Comparison of ENCODE assay signal across 9 cellular contexts in genomic region chr7:91557789-91558396, GRCh38.
DNase-seq lines count a peak whose midpoint lies in the region; ATAC-seq and TF ChIP-seq lines count a peak whose summit lies in the region.
"Had no signal": no experiment of that assay in that cellular context is flagged by ENCODE, and none has a peak within 500 bp of the region (broad histone marks: within the 10 kb centered on the region; RNA-seq: fewer than 3 reads in every experiment).

No MANE protein-coding gene starts in this region.

- H3K79me2 ChIP-seq in PC-3 (ENCODE audit: low read length) = no peaks in the 10 kb centered on the region

- peak overlapping the region; percentile 72 for H2AFZ ChIP-seq in PC-3 (ENCODE audit: low read length)

- ATAC-seq in GM18511 (IDR thresholded peaks at IDR 0.05; ENCODE audit: unreplicated experiment) = peak; percentile 87
- ATAC-seq in HG02610 (IDR thresholded peaks at IDR 0.05; ENCODE audit: unreplicated experiment) = peak; percentile 74
- ATAC-seq in PC-3 = peak; percentile 97
- no peak for ATAC-seq in CD4-positive, alpha-beta T cell (ENCODE audit: poor library complexity)

- peak overlapping the region; percentile 83 for H3K27ac ChIP-seq in PC-3 (ENCODE audit: low read length)
- peak overlapping the region; percentile 48 for H3K27ac ChIP-seq in mesodermal cell (ENCODE audit: low read depth, low read length, severe bottlenecking)
- no peak overlapping the region for H3K27ac ChIP-seq in CD4-positive, alpha-beta T cell (ENCODE audit: low read depth, low read length)

- intact Hi-C loops in PC-3 (cut with micrococcal nuclease) = loop anchor here (2.0 to 10.0 kb wide), 4 partner anchors 55 to 296 kb away; partner anchors contain the start of gene FZD1
- intact Hi-C loops in CD4-positive, alpha-beta T cell (cut with DNase I, micrococcal nuclease) = no loop called here

- POLR2A ChIA-PET in PC-3 (lab: Charles Lee; ENCODE audit: unreplicated experiment) = interaction anchor here (0.5 to 0.6 kb wide), 2 partner anchors 14 to 1225 kb away, joined by 3 to 4 read pairs; no protein-coding TSS in a partner anchor
- POLR2A ChIA-PET in CD4-positive, alpha-beta T cell (lab: Charles Lee) = no interaction called here

- TF ChIP-seq CTCF in PC-3 (conservative IDR thresholded peaks at IDR 0.05; ENCODE audit: low read depth, low read length) (no peak), osteocyte (IDR thresholded peaks at IDR 0.05) (no peak)
- no peak for TF ChIP-seq CTCF in CD4-positive, alpha-beta T cell (IDR thresholded peaks at IDR 0.05)

- no peaks in the 10 kb centered on the region for H3K9me3 Mint-ChIP-seq in osteocyte (ENCODE audit: unreplicated experiment)
- no peaks in the 10 kb centered on the region for H3K9me3 Mint-ChIP-seq in CD4-positive, alpha-beta T cell
- H3K9me3 Mint-ChIP-seq: brain had no signal

- no TSS peak for BruUV-seq in PC-3 (replicated peaks; lab: Mats Ljungman, UMichigan)

- H3K4me3 ChIP-seq in PC-3 (ENCODE audit: low read length) (no peak overlapping the region), mesodermal cell (ENCODE audit: extremely low read depth, insufficient read depth, low read length, poor library complexity, severe bottlenecking) (no peak overlapping the region)

- no peaks in the 10 kb centered on the region for H3F3A ChIP-seq in PC-3 (ENCODE audit: low read length, unreplicated experiment)

- H3K36me3 Mint-ChIP-seq in osteocyte (ENCODE audit: unreplicated experiment) = no peaks in the 10 kb centered on the region
- H3K36me3 Mint-ChIP-seq in CD4-positive, alpha-beta T cell (ENCODE audit: low read depth) = no peaks in the 10 kb centered on the region
- H3K36me3 Mint-ChIP-seq: brain had no signal

- H3K9me3 ChIP-seq in PC-3 (ENCODE audit: low read length) (no peaks in the 10 kb centered on the region), mesodermal cell (ENCODE audit: control insufficient read depth, low read length) (no peaks in the 10 kb centered on the region)
- no peaks in the 10 kb centered on the region for H3K9me3 ChIP-seq in CD4-positive, alpha-beta T cell (ENCODE audit: control insufficient read depth, low read length)

- 93 to 95% methylated on average over 4 of the region's 8 CpGs for whole genome bisulfite sequencing in mesodermal cell (ENCODE audit: insufficient coverage in 2 of 2), 2 experiments

- H3K9me2 ChIP-seq in PC-3 (replicated peaks; ENCODE audit: low read length) = no peaks in the 10 kb centered on the region

- H3K27ac Mint-ChIP-seq in osteocyte (ENCODE audit: unreplicated experiment) = no peak overlapping the region
- no peak overlapping the region for H3K27ac Mint-ChIP-seq in CD4-positive, alpha-beta T cell

- H3K27me3 Mint-ChIP-seq in osteocyte (ENCODE audit: unreplicated experiment) = peaks cover 10% of the 10 kb centered on the region
- peaks cover 5% of the 10 kb centered on the region for H3K27me3 Mint-ChIP-seq in CD4-positive, alpha-beta T cell
- H3K27me3 Mint-ChIP-seq: brain had no signal

- H3K4me1 ChIP-seq in PC-3 (ENCODE audit: insufficient read depth, low read length) = peaks cover 16% of the 10 kb centered on the region
- H3K4me1 ChIP-seq in mesodermal cell (ENCODE audit: control insufficient read depth, insufficient read depth, low read length, poor library complexity, severe bottlenecking) = peaks cover 15% of the 10 kb centered on the region

- H3K36me3 ChIP-seq in PC-3 (ENCODE audit: low read depth, low read length) = no peaks in the 10 kb centered on the region
- H3K36me3 ChIP-seq in mesodermal cell (ENCODE audit: control insufficient read depth, insufficient read depth, low read length) = no peaks in the 10 kb centered on the region

- no peaks in the 10 kb centered on the region for H4K20me1 ChIP-seq in PC-3 (ENCODE audit: low read length)

- peak overlapping the region; percentile 23; the same call in 1 of the 2 replicates for H3K9ac ChIP-seq in PC-3 (ENCODE audit: low read length)

- H3K4me1 Mint-ChIP-seq in osteocyte (ENCODE audit: unreplicated experiment) = no peaks in the 10 kb centered on the region
- no peaks in the 10 kb centered on the region for H3K4me1 Mint-ChIP-seq in CD4-positive, alpha-beta T cell (ENCODE audit: low read depth)

- H3K27me3 ChIP-seq in PC-3 (ENCODE audit: low read length) = no peaks in the 10 kb centered on the region
- no peaks in the 10 kb centered on the region for H3K27me3 ChIP-seq in CD4-positive, alpha-beta T cell (ENCODE audit: control insufficient read depth, insufficient read depth, low read length)

- CTCF ChIA-PET in PC-3 (lab: Charles Lee) = interaction anchor here (0.6 to 0.7 kb wide), 2 partner anchors 9 to 169 kb away, joined by 3 read pairs; no protein-coding TSS in a partner anchor
- CTCF ChIA-PET in CD4-positive, alpha-beta T cell (lab: Charles Lee) = no interaction called here

- DNase-seq in PC-3 = peak; percentile 98
- DNase-seq in osteocyte (ENCODE audit: extremely low spot score, unreplicated experiment) = no peak
- no peak for DNase-seq in putamen (ENCODE audit: low spot score)
- DNase-seq in CD4-positive, alpha-beta T cell = no peak
- DNase-seq in NCI-H1048 (lab: John Stamatoyannopoulos, UW) = no peak

- peak overlapping the region; percentile 53 for H3K4me2 ChIP-seq in PC-3 (ENCODE audit: low read length)

- H3K4me3 Mint-ChIP-seq in osteocyte (ENCODE audit: unreplicated experiment) = no peak overlapping the region
- no peak overlapping the region for H3K4me3 Mint-ChIP-seq in CD4-positive, alpha-beta T cell
- H3K4me3 Mint-ChIP-seq: brain had no signal
